1 cellular context compared by ENCODE assay signal in the genomic region with DNA sequence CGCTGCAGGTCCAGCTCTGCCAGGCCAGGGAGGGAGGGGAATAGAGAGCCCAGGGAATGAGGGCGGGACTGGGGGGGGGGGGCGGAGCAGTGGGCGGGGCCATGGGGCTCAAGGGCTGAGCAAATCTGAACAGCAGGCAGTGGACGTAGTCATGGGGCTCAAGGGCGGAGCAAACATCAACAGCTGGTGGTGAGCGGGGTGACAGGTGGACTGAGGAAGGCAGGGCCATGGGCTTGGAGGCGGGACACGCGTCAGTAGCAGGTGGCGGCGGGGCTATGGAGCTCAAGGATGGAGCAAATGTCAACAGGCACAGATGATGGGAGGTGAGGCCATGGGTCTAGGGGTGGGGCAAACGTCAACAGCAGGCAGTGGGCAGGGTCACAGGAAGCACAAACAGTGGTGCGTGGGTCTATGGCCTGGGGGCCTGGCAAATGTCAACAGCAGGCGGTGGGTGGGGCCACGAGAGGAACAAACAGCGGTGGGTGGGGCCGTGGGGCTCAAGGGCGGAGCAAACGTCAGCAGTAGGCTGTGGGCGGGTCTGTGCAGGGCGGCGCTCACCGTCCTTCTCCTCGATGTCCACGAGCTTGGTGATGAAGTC.
TF ChIP-seq lines count a peak whose summit lies in the region.

No MANE protein-coding gene starts in this region.

TF ChIP-seq in H1, 55 proteins besides CTCF, POLR2A, EP300 and RAD21:
- peak; percentile 70 to 82; a peak in 2 of 4 replicates for TF ChIP-seq SIN3A (conservative IDR thresholded peaks at IDR 0.05 in 1 of 2, IDR thresholded peaks at IDR 0.05 in 1 of 2; ENCODE audit: low read depth in 1 of 2, low read length in 2 of 2)
- TF ChIP-seq SAP30 (IDR thresholded peaks at IDR 0.05; ENCODE audit: insufficient read depth, insufficient replicate concordance, low read length), result peak; percentile 84
- TF ChIP-seq, protein P1, sequence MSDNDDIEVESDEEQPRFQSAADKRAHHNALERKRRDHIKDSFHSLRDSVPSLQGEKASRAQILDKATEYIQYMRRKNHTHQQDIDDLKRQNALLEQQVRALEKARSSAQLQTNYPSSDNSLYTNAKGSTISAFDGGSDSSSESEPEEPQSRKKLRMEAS (IDR thresholded peaks at IDR 0.05), result peak; percentile 27; the same call in 1 of the 2 replicates
